In genomic region chr9:100437860-100438805, GRCh38 we compare ENCODE assay signal across 8 cellular contexts. TPM values are rescaled to one million over a fixed set of nuclear protein-coding genes. Genes with fewer than 3 reads are reported as not detected.
DNase-seq lines count a peak whose midpoint lies in the region; ATAC-seq, FAIRE-seq and TF ChIP-seq lines count a peak whose summit lies in the region.

No MANE protein-coding gene starts in this region.

- H3K27me3 ChIP-seq in PC-3 (ENCODE audit: low read length) (no peaks in the 10 kb centered on the region), neuronal stem cell (ENCODE audit: control insufficient read depth in 3 of 3, insufficient read depth in 3 of 3, low read depth in 1 of 3, low read length in 3 of 3) (no peaks in the 10 kb centered on the region), thoracic aorta (replicated peaks; ENCODE audit: insufficient read depth) (no peaks in the 10 kb centered on the region)

- peaks cover 2% of the 10 kb centered on the region for H3K79me1 ChIP-seq in neuronal stem cell (ENCODE audit: low read depth, low read length)

- H3K9ac ChIP-seq in PC-3 (ENCODE audit: low read length) (no peak overlapping the region), neuronal stem cell (ENCODE audit: low read depth, low read length, poor library complexity) (no peak overlapping the region)

- FAIRE-seq in HTR-8/SVneo (lab: Jason Lieb, UNC) = no peak

- H4K8ac ChIP-seq in neuronal stem cell (ENCODE audit: low read depth, low read length) = no peak overlapping the region

- no peak overlapping the region for H2AK5ac ChIP-seq in neuronal stem cell (ENCODE audit: low read depth, low read length)

- H3K4me2 ChIP-seq in PC-3 (ENCODE audit: low read length) = no peak overlapping the region
- no peak overlapping the region for H3K4me2 ChIP-seq in neuronal stem cell (ENCODE audit: insufficient read depth, low read length, poor library complexity, severe bottlenecking)

- H3K27ac ChIP-seq in PC-3 (ENCODE audit: low read length) (no peak overlapping the region), neuronal stem cell (replicated peaks; ENCODE audit: low read length) (no peak overlapping the region), thoracic aorta (no peak overlapping the region)

- H3K4me1 Mint-ChIP-seq in activated T-cell treated with anti-CD3 and anti-CD28 coated beads, Interleukin-2, amount 50 U/mL, for 24 hours (ENCODE audit: low read depth) = no peaks in the 10 kb centered on the region

- peaks cover 11% of the 10 kb centered on the region for H3K36me3 Mint-ChIP-seq in activated T-cell treated with anti-CD3 and anti-CD28 coated beads, Interleukin-2, amount 50 U/mL, for 24 hours (ENCODE audit: low read depth)

- no peak overlapping the region for H3K4me3 Mint-ChIP-seq in activated T-cell treated with anti-CD3 and anti-CD28 coated beads, Interleukin-2, amount 50 U/mL, for 24 hours

- POLR2A ChIA-PET in PC-3 (lab: Charles Lee; ENCODE audit: unreplicated experiment) = no interaction called here

- no peak overlapping the region for H4K91ac ChIP-seq in neuronal stem cell (ENCODE audit: low read depth, low read length, poor library complexity)

- H3K9me2 ChIP-seq in PC-3 (replicated peaks; ENCODE audit: low read length) = no peaks in the 10 kb centered on the region

- no peak overlapping the region for H3K23ac ChIP-seq in neuronal stem cell (ENCODE audit: low read depth, low read length, poor library complexity)

- peak; percentile 87 for TF ChIP-seq CTCF in PC-3 (conservative IDR thresholded peaks at IDR 0.05; ENCODE audit: low read depth, low read length)
- peak; percentile 98 for TF ChIP-seq CTCF in fibroblast of pulmonary artery (IDR thresholded peaks at IDR 0.05; ENCODE audit: low read length, missing control alignments)
- peak; percentile 94 for TF ChIP-seq CTCF in thoracic aorta (IDR thresholded peaks at IDR 0.05)

- no peaks in the 10 kb centered on the region for H3K4me1 ChIP-seq in PC-3 (ENCODE audit: insufficient read depth, low read length)
- H3K4me1 ChIP-seq in neuronal stem cell (ENCODE audit: control insufficient read depth in 2 of 2, insufficient read depth in 1 of 2, low read depth in 1 of 2, low read length in 2 of 2) = peaks cover 0 to 4% of the 10 kb centered on the region in 2 donors
- peaks cover 7 to 13% of the 10 kb centered on the region in 2 donors for H3K4me1 ChIP-seq in thoracic aorta (ENCODE audit: control insufficient read depth in 1 of 2, low read depth in 2 of 2)

- WGBS in neuronal stem cell (ENCODE audit: extremely low coverage in 2 of 2, insufficient read length in 2 of 2, insufficient replicate concordance in 1 of 2), 2 donors = no CpG with 5 or more reads among the region's 1 CpG

- H3K9me3 ChIP-seq in PC-3 (ENCODE audit: low read length) (no peaks in the 10 kb centered on the region), neuronal stem cell (replicated peaks in 1 of 2; ENCODE audit: control insufficient read depth in 2 of 2, insufficient read depth in 1 of 2, low read depth in 1 of 2, low read length in 2 of 2) (peaks cover 0 to 3% of the 10 kb centered on the region in 2 donors), thoracic aorta (no peaks in the 10 kb centered on the region)

- H2BK5ac ChIP-seq in neuronal stem cell (ENCODE audit: low read length) = no peak overlapping the region

- H3K18ac ChIP-seq in neuronal stem cell (ENCODE audit: low read length) = no peak overlapping the region

- no peak overlapping the region for H2BK12ac ChIP-seq in neuronal stem cell (ENCODE audit: low read length)

- CTCF ChIA-PET in PC-3 (lab: Charles Lee) = interaction anchor here (1.0 kb wide), 1 partner anchor 9 kb away, joined by 3 read pairs; no protein-coding TSS in a partner anchor

- H3K4me3 ChIP-seq in PC-3 (ENCODE audit: low read length) (no peak overlapping the region), fibroblast of pulmonary artery (replicated peaks; ENCODE audit: low read depth, low read length) (no peak overlapping the region), neuronal stem cell (ENCODE audit: low read length in 2 of 2) (no peak overlapping the region), thoracic aorta (no peak overlapping the region)

- BruUV-seq in PC-3 (replicated peaks; lab: Mats Ljungman, UMichigan) = no TSS peak

- no peaks in the 10 kb centered on the region for H3K27me3 Mint-ChIP-seq in activated T-cell treated with anti-CD3 and anti-CD28 coated beads, Interleukin-2, amount 50 U/mL, for 24 hours

- H2AFZ ChIP-seq in PC-3 (ENCODE audit: low read length) (no peak overlapping the region), neuronal stem cell (ENCODE audit: low read length) (no peak overlapping the region)

- no peaks in the 10 kb centered on the region; the same call in 1 of the 2 replicates for H3K36me3 ChIP-seq in PC-3 (ENCODE audit: low read depth, low read length)
- H3K36me3 ChIP-seq in neuronal stem cell (replicated peaks in 1 of 2; ENCODE audit: control insufficient read depth in 2 of 2, insufficient read depth in 2 of 2, low read length in 2 of 2) = peaks cover 4 to 29% of the 10 kb centered on the region in 2 donors
- no peaks in the 10 kb centered on the region for H3K36me3 ChIP-seq in thoracic aorta

- DNase-seq in AG08396 (ENCODE audit: low spot score) = peak; percentile 57
- DNase-seq in HTR-8/SVneo (ENCODE audit: insufficient read length, low spot score) = peak; percentile 38
- DNase-seq in PC-3 = peak; percentile 85
- DNase-seq in activated T-cell treated with anti-CD3 and anti-CD28 coated beads, Interleukin-2, amount 50 U/mL, for 24 hours = peak; percentile 59
- DNase-seq in fibroblast of pulmonary artery (ENCODE audit: low read depth) = peak; percentile 86
- peak; percentile 72 for DNase-seq in neuronal stem cell (ENCODE audit: low spot score)
- peak; percentile 69 for DNase-seq in thoracic aorta (ENCODE audit: low spot score)

- no peak overlapping the region for H2BK120ac ChIP-seq in neuronal stem cell (ENCODE audit: low read depth, low read length)

- H3K27ac Mint-ChIP-seq in activated T-cell treated with anti-CD3 and anti-CD28 coated beads, Interleukin-2, amount 50 U/mL, for 24 hours = no peak overlapping the region

- H4K20me1 ChIP-seq in PC-3 (ENCODE audit: low read length) = peaks cover 7% of the 10 kb centered on the region; the same call in 1 of the 2 replicates

- H2BK15ac ChIP-seq in neuronal stem cell (ENCODE audit: low read length) = no peak overlapping the region

- H3F3A ChIP-seq in PC-3 (ENCODE audit: low read length, unreplicated experiment) = no peaks in the 10 kb centered on the region

- ATAC-seq in GM18858 (IDR thresholded peaks at IDR 0.05; ENCODE audit: unreplicated experiment) = peak; percentile 69
- ATAC-seq in PC-3 = peak; percentile 65
- no peak for ATAC-seq in thoracic aorta (ENCODE audit: insufficient number of reproducible peaks, low FRiP score, low read depth)

- intact Hi-C loops in PC-3 (cut with micrococcal nuclease) = no loop called here

- H3K4ac ChIP-seq in neuronal stem cell (ENCODE audit: low read length) = no peak overlapping the region

- no peak overlapping the region for H3K14ac ChIP-seq in neuronal stem cell (ENCODE audit: low read length)

- H3K9me3 Mint-ChIP-seq in activated T-cell treated with anti-CD3 and anti-CD28 coated beads, Interleukin-2, amount 50 U/mL, for 24 hours = no peaks in the 10 kb centered on the region

- H3K79me2 ChIP-seq in PC-3 (ENCODE audit: low read length) = peaks cover 73% of the 10 kb centered on the region

RNA-seq across cellular contexts. Expression of gene MSANTD3, which starts 11.2 kb away (rescaled TPM):
- total RNA-seq in PC-3 (2014; rRNA removed) (86.9 and 92.7 TPM in 2 replicates), thoracic aorta (10 to 100 TPM; 15.9 to 18.3 TPM)
- polyA plus RNA-seq in neuronal stem cell (2013, experiment 1 of 2) = 42.3 TPM
- 43.4 TPM for polyA plus RNA-seq in neuronal stem cell (2013, experiment 2 of 2)

RNA-seq across cellular contexts. Expression of gene TMEFF1, which starts 34.8 kb away (rescaled TPM):
- total RNA-seq in PC-3 (2014; rRNA removed) = not detected in 2 replicates
- polyA plus RNA-seq in neuronal stem cell (2013, experiment 1 of 2) = 27.7 TPM
- polyA plus RNA-seq in neuronal stem cell (2013, experiment 2 of 2) = 27.6 TPM
- not detected for total RNA-seq in thoracic aorta
